Comparison of ENCODE assay signal across 1 cellular context in the genomic region with DNA sequence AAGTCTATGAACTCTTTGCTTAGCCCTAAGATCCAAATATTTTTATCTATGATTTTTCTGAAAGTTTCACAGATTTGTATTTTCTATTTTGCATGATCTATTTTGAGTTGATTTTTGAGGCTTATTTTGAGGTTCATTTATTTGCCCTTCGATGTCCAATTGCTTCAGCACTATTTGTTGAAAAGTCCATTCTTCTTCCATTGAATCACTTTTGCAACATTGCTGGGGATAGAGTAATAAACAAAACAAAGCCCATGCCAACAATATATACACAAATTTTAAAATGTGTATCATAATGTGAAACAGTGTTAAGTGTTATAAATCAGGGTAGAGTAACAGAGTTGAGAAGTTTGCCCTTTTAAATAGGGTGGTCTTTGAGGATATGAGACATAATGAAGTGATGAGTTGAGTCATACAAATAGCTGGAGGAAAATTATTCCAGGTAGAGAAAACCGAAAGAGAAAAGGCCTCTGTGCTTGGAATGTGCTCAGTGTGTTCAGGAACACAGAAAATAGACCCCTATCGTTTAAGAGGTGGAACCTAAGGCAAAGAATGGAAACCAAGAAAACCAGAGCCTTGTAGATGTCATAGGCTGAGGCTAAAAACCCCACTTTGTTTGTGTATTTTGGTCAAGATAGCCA.
TF ChIP-seq lines count a peak whose summit lies in the region.

No MANE protein-coding gene starts in this region.

TF ChIP-seq in IMR-90, 13 proteins besides CTCF, POLR2A, EP300 and RAD21:
- TF ChIP-seq CEBPB (IDR thresholded peaks at IDR 0.05; ENCODE audit: low read depth, low read length) (no peak), MXI1 (IDR thresholded peaks at IDR 0.05; ENCODE audit: borderline replicate concordance, low read depth, low read length) (no peak), NFE2L2 (IDR thresholded peaks at IDR 0.05; ENCODE audit: low read depth, low read length) (no peak), BHLHE40 (IDR thresholded peaks at IDR 0.05; ENCODE audit: low read depth, low read length) (no peak), RFX5 (IDR thresholded peaks at IDR 0.05; ENCODE audit: low read depth, low read length) (no peak), SMC3 (IDR thresholded peaks at IDR 0.05; ENCODE audit: low read depth, low read length) (no peak)
